ENCODE assay signal across 28 cellular contexts in genomic region chr2:202314116-202314515, GRCh38.
"Had no signal": no experiment of that assay in that cellular context is flagged by ENCODE, and none has a peak within 500 bp of the region (broad histone marks: within the 10 kb centered on the region; RNA-seq: fewer than 3 reads in every experiment).

No MANE protein-coding gene starts in this region.

- FAIRE-seq: endometrium, frontal cortex had no signal

- H3K4me3 ChIP-seq: colonic mucosa, coronary artery, dorsolateral prefrontal cortex, esophagus muscularis mucosa, esophagus squamous epithelium, gastrocnemius medialis, gastroesophageal sphincter, heart left ventricle, heart right ventricle, hepatocyte had no signal

- H3K4me1 ChIP-seq: colonic mucosa had no signal

- ATAC-seq: effector memory CD8-positive, alpha-beta T cell; esophagus mucosa; foreskin keratinocyte; gastrocnemius medialis; gastroesophageal sphincter; heart left ventricle; heart right ventricle had no signal

- H3K9me3 Mint-ChIP-seq: dendritic cell treated with granulocyte-macrophage colony-stimulating factor and Interleukin-4, amounts not matched to agents 40 ng/mL and 50 ng/mL, for 4 days; effector memory CD8-positive, alpha-beta T cell; endodermal cell had no signal

- H2AFZ ChIP-seq: hepatocyte had no signal

- DNase-seq: colonic mucosa; cortex of kidney; dermis blood vessel endothelial cell; dorsolateral prefrontal cortex; effector CD4-positive, alpha-beta T cell; effector CD8-positive, alpha-beta T cell; effector memory CD4-positive, alpha-beta T cell; effector memory CD8-positive, alpha-beta T cell; endodermal cell; erythroblast; esophagus squamous epithelium; foreskin fibroblast; foreskin keratinocyte; foreskin melanocyte; gastrocnemius medialis; glutamatergic neuron; head of caudate nucleus; heart left ventricle; heart right ventricle had no signal

- H3K27ac Mint-ChIP-seq: dendritic cell treated with granulocyte-macrophage colony-stimulating factor and Interleukin-4, amounts not matched to agents 40 ng/mL and 50 ng/mL, for 4 days; endodermal cell had no signal

- H3K27me3 ChIP-seq: colonic mucosa, dorsolateral prefrontal cortex, esophagus muscularis mucosa, esophagus squamous epithelium, foreskin keratinocyte, gastrocnemius medialis, gastroesophageal sphincter, heart left ventricle, heart right ventricle, hepatocyte had no signal

- H3K27me3 Mint-ChIP-seq: dendritic cell treated with granulocyte-macrophage colony-stimulating factor and Interleukin-4, amounts not matched to agents 40 ng/mL and 50 ng/mL, for 4 days; effector memory CD8-positive, alpha-beta T cell had no signal

- H3K79me2 ChIP-seq: hepatocyte had no signal

- H3K9me3 ChIP-seq: colonic mucosa, esophagus muscularis mucosa, esophagus squamous epithelium, gastrocnemius medialis, gastroesophageal sphincter, heart left ventricle, heart right ventricle had no signal

- H3K27ac ChIP-seq: colonic mucosa, coronary artery, dorsolateral prefrontal cortex, epithelial cell of prostate, esophagus muscularis mucosa, esophagus squamous epithelium, foreskin keratinocyte, gastrocnemius medialis, gastroesophageal sphincter, heart left ventricle, heart right ventricle, hepatocyte had no signal

- H3K4me3 Mint-ChIP-seq: dendritic cell treated with granulocyte-macrophage colony-stimulating factor and Interleukin-4, amounts not matched to agents 40 ng/mL and 50 ng/mL, for 4 days; effector memory CD8-positive, alpha-beta T cell; endodermal cell had no signal

- H3K36me3 ChIP-seq: colonic mucosa, gastrocnemius medialis had no signal

- H3K4me2 ChIP-seq: hepatocyte had no signal
